Comparison of ENCODE assay signal across 17 cellular contexts in the genomic region with DNA sequence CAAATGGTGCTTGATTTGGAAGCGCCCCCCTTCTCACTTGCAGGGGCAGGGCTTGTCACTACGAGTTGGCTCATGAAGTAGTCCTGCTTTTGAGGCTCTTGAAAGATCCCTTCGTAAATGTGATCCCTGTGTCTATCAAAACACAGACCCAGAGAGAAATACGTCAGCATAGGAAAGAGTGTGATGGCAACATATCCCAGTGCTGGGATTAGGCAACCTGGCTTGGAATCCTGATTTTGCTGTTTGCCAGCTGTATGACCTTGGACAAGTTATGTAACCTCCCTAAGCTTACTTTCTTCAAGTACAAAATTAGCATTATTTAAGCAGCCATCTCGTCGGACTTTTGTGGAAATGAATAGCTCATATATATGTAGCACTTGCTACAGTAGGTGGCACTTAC.
"Had no signal": no experiment of that assay in that cellular context is flagged by ENCODE, and none has a peak within 500 bp of the region (broad histone marks: within the 10 kb centered on the region; RNA-seq: fewer than 3 reads in every experiment).

No MANE protein-coding gene starts in this region.

- H3K4me1 Mint-ChIP-seq: activated naive CD4-positive, alpha-beta T cell treated with anti-CD3 and anti-CD28 coated beads, Interleukin-2, amount 50 U/mL, for 24 hours; memory B cell; natural killer cell had no signal

- H3K36me3 ChIP-seq: esophagus muscularis mucosa, SJCRH30, stomach had no signal

- H3K4me3 ChIP-seq: esophagus muscularis mucosa, psoas muscle, SJCRH30, stomach had no signal

- H3K4me3 Mint-ChIP-seq: activated naive CD4-positive, alpha-beta T cell treated with anti-CD3 and anti-CD28 coated beads, Interleukin-2, amount 50 U/mL, for 24 hours; memory B cell; natural killer cell; T-helper 2 cell treated with Interferon-gamma antibody and Interleukin-4, amounts not matched to agents 5 μg/mL and 100 μg/mL, for 36 hours had no signal

- H3K27ac Mint-ChIP-seq: activated naive CD4-positive, alpha-beta T cell treated with anti-CD3 and anti-CD28 coated beads, Interleukin-2, amount 50 U/mL, for 24 hours; memory B cell; natural killer cell; T-helper 2 cell treated with Interferon-gamma antibody and Interleukin-4, amounts not matched to agents 5 μg/mL and 100 μg/mL, for 36 hours had no signal

- H3K36me3 Mint-ChIP-seq: activated naive CD4-positive, alpha-beta T cell treated with anti-CD3 and anti-CD28 coated beads, Interleukin-2, amount 50 U/mL, for 24 hours; memory B cell; natural killer cell had no signal

- H3K9me3 Mint-ChIP-seq: activated naive CD4-positive, alpha-beta T cell treated with anti-CD3 and anti-CD28 coated beads, Interleukin-2, amount 50 U/mL, for 24 hours; memory B cell; natural killer cell; T-helper 2 cell treated with Interferon-gamma antibody and Interleukin-4, amounts not matched to agents 5 μg/mL and 100 μg/mL, for 36 hours had no signal

- H3K27ac ChIP-seq: esophagus muscularis mucosa, psoas muscle, stomach had no signal

- DNase-seq: activated CD4-positive, alpha-beta T cell treated with anti-CD3 and anti-CD28 coated beads, Interleukin-2, amount 50 U/mL, for 4 hours; activated CD4-positive, CD25-positive, alpha-beta regulatory T cell treated with anti-CD3 and anti-CD28 coated beads, Interleukin-2, amount 50 U/mL, for 72 hours; activated effector memory CD4-positive, alpha-beta T cell treated with Interleukin-2 at 50 U/mL for 16 hours; activated T-cell treated with anti-CD3 and anti-CD28 coated beads, Interleukin-2, amount 50 U/mL, for 1 hour; hippocampal formation; kidney glomerular epithelial cell; natural killer cell; nucleus accumbens; psoas muscle; SJCRH30; stimulated activated CD4-positive, alpha-beta T cell treated with anti-CD3 and anti-CD28 coated beads, Interleukin-4, amount 100 ng/mL, for 4 hours; stomach; SW 1271 had no signal

- H3K9me3 ChIP-seq: esophagus muscularis mucosa, psoas muscle, stomach had no signal

- H3K4me1 ChIP-seq: psoas muscle had no signal

- H3K27me3 ChIP-seq: esophagus muscularis mucosa, SJCRH30, stomach had no signal

- ATAC-seq: natural killer cell, psoas muscle had no signal
